Comparison of ENCODE assay signal across 8 cellular contexts in the genomic region with DNA sequence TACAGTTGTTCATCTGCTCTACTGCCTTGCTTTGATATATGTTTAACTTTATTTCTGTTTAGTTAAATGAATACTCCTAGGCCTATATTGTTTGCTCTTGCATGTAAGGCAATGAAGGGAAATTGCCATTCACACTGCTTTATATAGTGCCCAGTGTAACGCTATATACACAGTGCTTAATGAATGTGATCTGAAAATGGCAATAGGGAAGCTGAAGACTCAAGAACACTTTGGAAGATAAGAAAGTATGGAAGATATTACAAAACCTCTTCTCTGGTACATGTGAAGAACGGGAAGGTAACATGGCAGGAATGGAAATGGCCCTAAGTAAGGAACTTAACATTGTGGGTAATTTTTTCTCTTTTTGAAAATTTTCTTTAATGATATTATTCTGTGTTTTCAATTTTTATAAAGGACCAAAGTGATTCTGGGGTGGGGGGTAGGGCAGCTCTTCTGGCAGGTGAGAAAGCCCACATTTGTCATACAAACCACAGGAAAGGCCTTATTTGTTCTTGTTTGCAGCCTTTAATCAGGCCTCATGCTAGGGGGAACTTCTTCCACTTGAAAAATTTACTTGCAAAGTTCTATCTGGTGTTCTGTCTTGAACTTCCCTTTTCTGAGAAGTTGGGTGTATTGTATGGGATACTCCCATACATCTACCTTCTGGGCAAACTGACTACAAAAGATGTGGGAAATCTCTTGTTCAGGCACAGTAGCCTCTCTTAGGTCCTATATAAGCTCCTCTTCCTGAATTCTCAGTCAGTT.
DNase-seq lines count a peak whose midpoint lies in the region; ATAC-seq, FAIRE-seq and TF ChIP-seq lines count a peak whose summit lies in the region.

No MANE protein-coding gene starts in this region.

- H3K4me3 ChIP-seq in Karpas-422 (ENCODE audit: low read length) (peak overlapping the region; percentile 25; the same call in 1 of the 2 replicates), sigmoid colon (no peak overlapping the region), GM23338 (no peak overlapping the region)

- peaks cover 2% of the 10 kb centered on the region for H3K27me3 Mint-ChIP-seq in GM23338 (ENCODE audit: insufficient read depth, low read depth, poor library complexity)

- H3K9me3 ChIP-seq in Karpas-422 (ENCODE audit: low read length) (no peaks in the 10 kb centered on the region), sigmoid colon (no peaks in the 10 kb centered on the region)

- peak overlapping the region; percentile 21; the same call in 1 of the 2 replicates for H3K9ac ChIP-seq in Karpas-422 (ENCODE audit: low read length)

- 68 to 82% methylated on average over 2 of the region's 2 CpGs for WGBS in sigmoid colon, 2 donors

- no peak overlapping the region for H3K4me3 Mint-ChIP-seq in GM23338

- peak; percentile 78 for FAIRE-seq in GM18507 (lab: Jason Lieb, UNC)

- H3K4me1 ChIP-seq in Karpas-422 (ENCODE audit: low read length) (peaks cover 57% of the 10 kb centered on the region), sigmoid colon (peaks cover 0 to 21% (median 0%) of the 10 kb centered on the region in 4 donors), GM23338 (ENCODE audit: insufficient read depth) (peaks cover 14% of the 10 kb centered on the region)

- H3F3A ChIP-seq in GM23338 (replicated peaks; ENCODE audit: low read depth) = no peaks in the 10 kb centered on the region

- no peak for TF ChIP-seq CTCF in sigmoid colon (IDR thresholded peaks at IDR 0.05)
- TF ChIP-seq CTCF in GM23338 (conservative IDR thresholded peaks at IDR 0.05; ENCODE audit: low read depth in 2 of 2) = no peak
- no peak for TF ChIP-seq CTCF in omental fat pad (IDR thresholded peaks at IDR 0.05)

- peak overlapping the region; percentile 71 for H3K4me2 ChIP-seq in Karpas-422 (ENCODE audit: low read depth, low read length, poor library complexity, severe bottlenecking)
- H3K4me2 ChIP-seq in GM23338 = no peak overlapping the region

- no peak for TF ChIP-seq EP300 in sigmoid colon (IDR thresholded peaks at IDR 0.05)

- H4K20me1 ChIP-seq in Karpas-422 (ENCODE audit: insufficient read depth, low read depth, low read length) = no peaks in the 10 kb centered on the region
- H4K20me1 ChIP-seq in GM23338 (replicated peaks; ENCODE audit: insufficient read depth) = no peaks in the 10 kb centered on the region

- no peak for TF ChIP-seq POLR2A in sigmoid colon (IDR thresholded peaks at IDR 0.05)

- H3K4me1 Mint-ChIP-seq in GM23338 = peaks cover 37% of the 10 kb centered on the region

- ATAC-seq in GM23338 (no peak), omental fat pad (ENCODE audit: low FRiP score) (no peak)

- H3K79me2 ChIP-seq in Karpas-422 (ENCODE audit: low read length) (peaks cover 81% of the 10 kb centered on the region), GM23338 (replicated peaks; ENCODE audit: insufficient read depth) (no peaks in the 10 kb centered on the region)

- H3K9me2 ChIP-seq in Karpas-422 (replicated peaks; ENCODE audit: insufficient read depth, low read length) (no peaks in the 10 kb centered on the region), GM23338 (ENCODE audit: insufficient read depth) (no peaks in the 10 kb centered on the region)

- DNase-seq in GM18507 (ENCODE audit: extremely low spot score, insufficient read length, low read depth) (no peak), Karpas-422 (peak; percentile 69), caudate nucleus (lab: John Stamatoyannopoulos, UW) (no peak), sigmoid colon (no peak), AG08395 (ENCODE audit: low spot score) (no peak), GM23338 (ENCODE audit: low spot score) (no peak), omental fat pad (ENCODE audit: low spot score) (no peak)
- DNase-seq in NK-92 treated with Interleukin-12 subunit alpha and Interleukin-12 subunit beta, amount 100 ng/mL, for 24 hours (lab: John Stamatoyannopoulos, UW) = no peak

- H3K27ac ChIP-seq in Karpas-422 (ENCODE audit: low read length) (peak overlapping the region; percentile 78), caudate nucleus (ENCODE audit: low read depth, low read length) (peak overlapping the region; percentile 72), sigmoid colon (peak overlapping the region; percentile 38 to 71 (median 65)), GM23338 (ENCODE audit: low read depth) (no peak overlapping the region)

- no peaks in the 10 kb centered on the region for H3K36me3 ChIP-seq in Karpas-422 (ENCODE audit: insufficient read depth, low read length)
- H3K36me3 ChIP-seq in sigmoid colon = no peaks in the 10 kb centered on the region
- no peaks in the 10 kb centered on the region for H3K36me3 ChIP-seq in GM23338 (ENCODE audit: insufficient read depth)

- intact Hi-C loops in sigmoid colon (cut with DNase I) = loop anchor here (5.0 kb wide), 2 partner anchors 81 to 359 kb away; no protein-coding TSS in a partner anchor

- H3K27me3 ChIP-seq in Karpas-422 (ENCODE audit: low read length) = no peaks in the 10 kb centered on the region
- no peaks in the 10 kb centered on the region for H3K27me3 ChIP-seq in sigmoid colon
- H3K27me3 ChIP-seq in GM23338 (ENCODE audit: insufficient read depth) = no peaks in the 10 kb centered on the region

- H3K9me3 Mint-ChIP-seq in GM23338 = peaks cover 4% of the 10 kb centered on the region; the same call in 2 of the 3 replicates

- H3K36me3 Mint-ChIP-seq in GM23338 (ENCODE audit: low read depth) = no peaks in the 10 kb centered on the region

- H2AFZ ChIP-seq in Karpas-422 (ENCODE audit: low read length) = no peak overlapping the region
- H2AFZ ChIP-seq in GM23338 = no peak overlapping the region

- no peak overlapping the region for H3K27ac Mint-ChIP-seq in GM23338

TF ChIP-seq in GM23338, 12 proteins besides CTCF, POLR2A, EP300 and RAD21 (continues in another document):
- no peak for TF ChIP-seq NANOG (IDR thresholded peaks at IDR 0.05; ENCODE audit: borderline replicate concordance)
- TF ChIP-seq ZNF462 (CRISPR knock-in tag; IDR thresholded peaks at IDR 0.05) = no peak
- TF ChIP-seq CREB1 (CRISPR knock-in tag; IDR thresholded peaks at IDR 0.05; ENCODE audit: low read depth) = no peak
- TF ChIP-seq EZH2 (IDR thresholded peaks at IDR 0.05; ENCODE audit: low read depth, unreplicated experiment) = no peak
